Comparison of ENCODE assay signal across 17 cellular contexts in genomic region chr18:61336766-61337165, GRCh38. TPM values are rescaled to one million over a fixed set of nuclear protein-coding genes. Genes with fewer than 3 reads are reported as not detected.
A peak's percentile ranks its signal among the peaks of the same experiment; 100 is the strongest.
DNase-seq lines count a peak whose midpoint lies in the region; ATAC-seq and TF ChIP-seq lines count a peak whose summit lies in the region.
"Had no signal": no experiment of that assay in that cellular context is flagged by ENCODE, and none has a peak within 500 bp of the region (broad histone marks: within the 10 kb centered on the region; RNA-seq: fewer than 3 reads in every experiment).

No MANE protein-coding gene starts in this region.

- no peak overlapping the region for H3K4me3 Mint-ChIP-seq in glutamatergic neuron (ENCODE audit: unreplicated experiment)

- no peak for ATAC-seq in HG03342 (IDR thresholded peaks at IDR 0.05; ENCODE audit: unreplicated experiment)

- peaks cover 6% of the 10 kb centered on the region for H3K4me1 Mint-ChIP-seq in glutamatergic neuron (ENCODE audit: low read depth, unreplicated experiment)

- H3K9ac ChIP-seq in subcutaneous abdominal adipose tissue (ENCODE audit: low read length in 5 of 5) = peak overlapping the region in 2 of 5 donors; percentile 35 to 51

- H3K27me3 Mint-ChIP-seq in glutamatergic neuron (ENCODE audit: unreplicated experiment) = peaks cover 21% of the 10 kb centered on the region

- H3K36me3 Mint-ChIP-seq in glutamatergic neuron (ENCODE audit: unreplicated experiment) = peaks cover 5% of the 10 kb centered on the region

- H3K36me3 ChIP-seq in subcutaneous abdominal adipose tissue (ENCODE audit: control insufficient read depth in 5 of 5, insufficient read depth in 5 of 5, low read length in 5 of 5) (no peaks in the 10 kb centered on the region), uterus (no peaks in the 10 kb centered on the region)
- H3K36me3 ChIP-seq: HAP-1, MG63, SJCRH30 had no signal

- H3K27me3 ChIP-seq in layer of hippocampus (ENCODE audit: control insufficient read depth, insufficient read depth, low read length) = peaks cover 2% of the 10 kb centered on the region
- H3K27me3 ChIP-seq in subcutaneous abdominal adipose tissue (ENCODE audit: control insufficient read depth in 5 of 5, insufficient read depth in 4 of 5, low read length in 5 of 5) = peaks cover 0 to 11% (median 3%) of the 10 kb centered on the region in 5 donors
- peaks cover 0 to 10% of the 10 kb centered on the region in 2 donors for H3K27me3 ChIP-seq in uterus
- H3K27me3 ChIP-seq: SJCRH30 had no signal

- no peaks in the 10 kb centered on the region for H3K9me3 ChIP-seq in subcutaneous abdominal adipose tissue (ENCODE audit: control insufficient read depth in 5 of 5, low read length in 5 of 5)
- H3K9me3 ChIP-seq in uterus = no peaks in the 10 kb centered on the region
- H3K9me3 ChIP-seq: HAP-1, MG63, SJCRH30 had no signal

- peaks cover 3% of the 10 kb centered on the region for H3K9me3 Mint-ChIP-seq in glutamatergic neuron (ENCODE audit: unreplicated experiment)

- DNase-seq in NCI-H69 (lab: John Stamatoyannopoulos, UW) = peak; percentile 30
- peak; percentile 14 for DNase-seq in cerebellum (ENCODE audit: low spot score)
- DNase-seq in coronary artery (ENCODE audit: low spot score) = no peak
- no peak for DNase-seq in glutamatergic neuron
- DNase-seq in uterus = no peak
- DNase-seq: IMR-90; Karpas-422; MG63; NCI-H1092 treated with DMSO at 0.1 percent for 48 hours; NCI-H1694; NK-92 treated with Interleukin-12 subunit alpha and Interleukin-12 subunit beta, amount 100 ng/mL, for 24 hours; RPMI8226; SJCRH30 had no signal

- no peak for TF ChIP-seq CTCF in coronary artery (IDR thresholded peaks at IDR 0.05)
- TF ChIP-seq CTCF in glutamatergic neuron (IDR thresholded peaks at IDR 0.05; ENCODE audit: partially characterized antibody, unreplicated experiment) = no peak
- TF ChIP-seq CTCF in uterus (IDR thresholded peaks at IDR 0.05) = no peak

- H3K27ac ChIP-seq in layer of hippocampus (ENCODE audit: low read depth, low read length) (peak overlapping the region; percentile 90), subcutaneous abdominal adipose tissue (ENCODE audit: low read depth, low read length) (peak overlapping the region; percentile 32), coronary artery (no peak overlapping the region), uterus (no peak overlapping the region)
- H3K27ac ChIP-seq: SJCRH30 had no signal

- intact Hi-C loops in uterus (cut with DNase I; ENCODE audit: low total_unique reads) = no loop called here

- H3K4me1 ChIP-seq in subcutaneous abdominal adipose tissue (ENCODE audit: control insufficient read depth in 5 of 5, insufficient read depth in 5 of 5, low read length in 5 of 5) = peaks cover 0 to 42% (median 35%) of the 10 kb centered on the region in 5 donors
- no peaks in the 10 kb centered on the region for H3K4me1 ChIP-seq in uterus
- H3K4me1 ChIP-seq: HAP-1, SJCRH30 had no signal

- no peak overlapping the region for H3K27ac Mint-ChIP-seq in glutamatergic neuron (ENCODE audit: unreplicated experiment)

- TF ChIP-seq POLR2A in uterus (IDR thresholded peaks at IDR 0.05) = no peak

- H3K4me3 ChIP-seq in subcutaneous abdominal adipose tissue (ENCODE audit: low read depth in 1 of 5, low read length in 5 of 5) = peak overlapping the region in 2 of 5 donors; percentile 7 to 19
- no peak overlapping the region for H3K4me3 ChIP-seq in coronary artery
- no peak overlapping the region for H3K4me3 ChIP-seq in uterus
- H3K4me3 ChIP-seq: HAP-1, MG63, SJCRH30 had no signal

RNA-seq across cellular contexts. Expression of gene CDH20, which starts 3.5 kb away (rescaled TPM):
- 29.0 TPM for total RNA-seq in cerebellum
- 0.47 TPM for total RNA-seq in glutamatergic neuron (ENCODE audit: unreplicated experiment)
- 1 to 10 TPM in 1 of 4 donors, not detected in 3; 5.9 TPM for total RNA-seq in uterus
- total RNA-seq: IMR-90, SJCRH30 had no signal

Comparison
In these comparisons a context has a peak if more than half of its experiments do, and no peak if none do; other contexts are left out.
1. DNase-seq: peak in NCI-H69 (single experiment) and cerebellum (single experiment); none in coronary artery (single experiment), glutamatergic neuron (single experiment) and uterus (0 of 2).
2. H3K27ac ChIP-seq: peak in layer of hippocampus (single experiment) and subcutaneous abdominal adipose tissue (single experiment); none in coronary artery (0 of 2) and uterus (0 of 2).